Comparison of ENCODE assay signal across 8 cellular contexts in genomic region chr1:212782422-212783154, GRCh38. TPM values are rescaled to one million over a fixed set of nuclear protein-coding genes. Genes with fewer than 3 reads are reported as not detected.
DNase-seq lines count a peak whose midpoint lies in the region; ATAC-seq, FAIRE-seq and TF ChIP-seq lines count a peak whose summit lies in the region.

No MANE protein-coding gene starts in this region.

- H3K27me3 ChIP-seq in brain microvascular endothelial cell (replicated peaks), result no peaks in the 10 kb centered on the region
- no peaks in the 10 kb centered on the region for H3K27me3 ChIP-seq in left lung

- peak; percentile 84 for ATAC-seq in left lung
- ATAC-seq in HG03457 (IDR thresholded peaks at IDR 0.05; ENCODE audit: unreplicated experiment), result no peak
- no peak for ATAC-seq in GM18868 (IDR thresholded peaks at IDR 0.05; ENCODE audit: unreplicated experiment)

- intact Hi-C loops in left lung (cut with DNase I), result loop anchor here in 1 of 2 donors (5.0 kb wide), 1 partner anchor 115 kb away; no protein-coding TSS in a partner anchor

- peak; percentile 70 for DNase-seq in A172 (ENCODE audit: low spot score)
- DNase-seq in NCI-H2171 (lab: John Stamatoyannopoulos, UW), result peak; percentile 4
- peak; percentile 38 for DNase-seq in brain microvascular endothelial cell
- DNase-seq in left lung, result no peak
- no peak for DNase-seq in stimulated activated CD4-positive, alpha-beta T cell treated with anti-CD3 and anti-CD28 coated beads, Interleukin-12 subunit alpha, Interleukin-12 subunit beta, amount 100 ng/mL, for 4 hours

- no peaks in the 10 kb centered on the region for H3K9me3 ChIP-seq in left lung

- H3K27ac ChIP-seq in brain microvascular endothelial cell (peak overlapping the region; percentile 43), left lung (peak overlapping the region in 1 of 2 donors; percentile 66)

- H3K4me3 ChIP-seq in brain microvascular endothelial cell (ENCODE audit: low read depth, low read length), result no peak overlapping the region
- no peak overlapping the region for H3K4me3 ChIP-seq in left lung

- TF ChIP-seq CTCF in brain microvascular endothelial cell (IDR thresholded peaks at IDR 0.05; ENCODE audit: low read depth, low read length, missing control alignments) (peak; percentile 26), left lung (IDR thresholded peaks at IDR 0.05) (peak; percentile 44 to 50)

- FAIRE-seq in G401.6 (lab: Jason Lieb, UNC), result peak; percentile 96

- peaks cover 0 to 18% of the 10 kb centered on the region in 2 donors for H3K4me1 ChIP-seq in left lung

- in situ Hi-C loops in brain microvascular endothelial cell (cut with HindIII; ENCODE audit: low pct_ligation_motif_present, low sequenced_read_pairs), result no loop called here

- H3K36me3 ChIP-seq in brain microvascular endothelial cell (replicated peaks) (peaks cover 3% of the 10 kb centered on the region), left lung (peaks cover 0 to 48% of the 10 kb centered on the region in 2 donors)

RNA-seq across cellular contexts. Expression of gene NSL1, which starts 9.0 kb away (rescaled TPM):
- total RNA-seq in A172 (2014; rRNA removed; shearing (Covaris generic)), result 68.7 and 107 TPM in 2 replicates
- total RNA-seq in left lung, result 10 to 100 TPM; 31.1 to 33.5 TPM

RNA-seq across cellular contexts. Expression of gene TATDN3, which starts 9.1 kb away (rescaled TPM):
- total RNA-seq in A172 (2014; rRNA removed; shearing (Covaris generic)), result 26.0 and 32.9 TPM in 2 replicates
- 10 to 100 TPM; 10.4 to 13.4 TPM for total RNA-seq in left lung

Comparison
In these comparisons a context has a peak if more than half of its experiments do, and no peak if none do; other contexts are left out.
1. DNase-seq: peak in A172 (single experiment), NCI-H2171 (single experiment) and brain microvascular endothelial cell (single experiment); none in left lung (0 of 2) and stimulated activated CD4-positive, alpha-beta T cell treated with anti-CD3 and anti-CD28 coated beads, Interleukin-12 subunit alpha, Interleukin-12 subunit beta, amount 100 ng/mL, for 4 hours (single experiment).